ENCODE assay signal across 10 cellular contexts in the genomic region with DNA sequence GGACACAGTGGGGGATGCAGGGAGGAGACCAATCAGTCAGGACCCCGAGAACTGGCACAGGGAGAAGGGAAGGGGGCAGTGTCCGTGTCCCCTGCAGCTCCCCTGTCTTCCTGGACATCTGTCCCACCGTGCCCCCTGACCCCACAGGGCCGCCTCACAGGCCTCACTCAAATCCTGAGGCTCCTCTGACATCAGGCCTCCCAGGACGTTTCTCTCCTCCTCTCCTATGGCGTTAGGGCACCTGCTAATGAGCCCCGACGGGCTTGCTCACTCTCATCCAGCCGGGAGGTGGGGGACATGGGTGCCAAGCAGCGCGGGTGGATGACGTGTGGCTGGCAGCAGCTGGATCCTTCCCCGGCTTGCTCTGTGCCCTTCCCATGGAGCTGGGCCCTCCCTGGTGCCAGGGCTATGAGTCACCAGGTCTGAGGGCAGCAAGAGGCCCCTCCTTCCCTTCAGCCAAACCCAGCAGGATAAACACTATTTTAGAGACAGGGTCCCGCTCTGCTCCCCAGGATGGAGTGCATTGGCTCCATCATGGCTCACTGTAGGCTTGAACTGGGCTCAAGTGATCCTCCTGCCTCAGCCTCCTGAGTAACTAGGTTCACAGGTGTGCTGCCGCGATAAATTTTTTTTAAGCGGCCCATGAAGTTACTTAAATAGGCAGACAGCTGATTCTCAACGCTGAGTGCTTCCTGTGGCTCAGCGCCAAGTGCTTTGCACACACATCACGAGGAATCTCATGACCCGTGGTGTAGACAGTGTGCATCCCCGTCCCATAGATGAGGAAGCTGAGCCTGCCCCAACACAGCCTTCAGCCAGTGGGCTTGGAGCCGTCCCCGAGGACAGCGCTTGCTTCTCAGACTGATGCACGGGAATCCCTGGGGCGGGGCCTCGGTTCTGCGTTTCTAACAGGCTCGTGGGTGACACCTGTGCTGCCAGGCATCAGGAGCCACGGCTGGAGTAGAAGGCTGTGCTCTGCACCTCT.
DNase-seq lines count a peak whose midpoint lies in the region; ATAC-seq and TF ChIP-seq lines count a peak whose summit lies in the region.
"Had no signal": no experiment of that assay in that cellular context is flagged by ENCODE, and none has a peak within 500 bp of the region (broad histone marks: within the 10 kb centered on the region; RNA-seq: fewer than 3 reads in every experiment).

No MANE protein-coding gene starts in this region.

- H3K27ac Mint-ChIP-seq in activated CD4-positive, alpha-beta memory T cell treated with anti-CD3 and anti-CD28 coated beads for 36 hours, result no peak overlapping the region
- H3K27ac Mint-ChIP-seq in activated CD4-positive, alpha-beta memory T cell treated with anti-CD3 and anti-CD28 coated beads, Interleukin-2, amount 10 ng/mL, durations not matched to agents 7 days and 5 days, result no peak overlapping the region
- no peak overlapping the region for H3K27ac Mint-ChIP-seq in activated B cell treated with CpG ODN at 0.5 μM for 24 hours
- no peak overlapping the region for H3K27ac Mint-ChIP-seq in type B pancreatic cell

- CTCF ChIA-PET in activated CD4-positive, alpha-beta memory T cell treated with anti-CD3 and anti-CD28 coated beads for 36 hours (lab: Charles Lee), result no interaction called here
- CTCF ChIA-PET in activated CD4-positive, alpha-beta memory T cell treated with anti-CD3 and anti-CD28 coated beads, Interleukin-2, amount 10 ng/mL, durations not matched to agents 7 days and 5 days (lab: Charles Lee), result no interaction called here
- CTCF ChIA-PET in activated B cell treated with CpG ODN at 0.5 μM for 24 hours (lab: Charles Lee), result no interaction called here

- H3K36me3 Mint-ChIP-seq in activated CD4-positive, alpha-beta memory T cell treated with anti-CD3 and anti-CD28 coated beads for 36 hours, result no peaks in the 10 kb centered on the region
- H3K36me3 Mint-ChIP-seq in activated CD4-positive, alpha-beta memory T cell treated with anti-CD3 and anti-CD28 coated beads, Interleukin-2, amount 10 ng/mL, durations not matched to agents 7 days and 5 days (ENCODE audit: low read depth), result no peaks in the 10 kb centered on the region
- H3K36me3 Mint-ChIP-seq in activated B cell treated with CpG ODN at 0.5 μM for 24 hours (ENCODE audit: low read depth) (no peaks in the 10 kb centered on the region), type B pancreatic cell (no peaks in the 10 kb centered on the region)

- no peak overlapping the region for H3K4me3 Mint-ChIP-seq in activated CD4-positive, alpha-beta memory T cell treated with anti-CD3 and anti-CD28 coated beads for 36 hours
- H3K4me3 Mint-ChIP-seq in activated CD4-positive, alpha-beta memory T cell treated with anti-CD3 and anti-CD28 coated beads, Interleukin-2, amount 10 ng/mL, durations not matched to agents 7 days and 5 days, result no peak overlapping the region
- H3K4me3 Mint-ChIP-seq in activated B cell treated with CpG ODN at 0.5 μM for 24 hours (no peak overlapping the region), type B pancreatic cell (no peak overlapping the region)
- H3K4me3 Mint-ChIP-seq: central memory CD8-positive, alpha-beta T cell had no signal

- H3K9me3 Mint-ChIP-seq in activated CD4-positive, alpha-beta memory T cell treated with anti-CD3 and anti-CD28 coated beads for 36 hours, result no peaks in the 10 kb centered on the region
- no peaks in the 10 kb centered on the region for H3K9me3 Mint-ChIP-seq in activated CD4-positive, alpha-beta memory T cell treated with anti-CD3 and anti-CD28 coated beads, Interleukin-2, amount 10 ng/mL, durations not matched to agents 7 days and 5 days
- H3K9me3 Mint-ChIP-seq in activated B cell treated with CpG ODN at 0.5 μM for 24 hours, result no peaks in the 10 kb centered on the region
- H3K9me3 Mint-ChIP-seq in type B pancreatic cell, result no peaks in the 10 kb centered on the region
- H3K9me3 Mint-ChIP-seq: central memory CD8-positive, alpha-beta T cell had no signal

- POLR2A ChIA-PET in activated CD4-positive, alpha-beta memory T cell treated with anti-CD3 and anti-CD28 coated beads for 36 hours (lab: Charles Lee), result no interaction called here
- POLR2A ChIA-PET in activated CD4-positive, alpha-beta memory T cell treated with anti-CD3 and anti-CD28 coated beads, Interleukin-2, amount 10 ng/mL, durations not matched to agents 7 days and 5 days (lab: Charles Lee), result no interaction called here
- POLR2A ChIA-PET in activated B cell treated with CpG ODN at 0.5 μM for 24 hours (lab: Charles Lee), result no interaction called here

- DNase-seq in activated CD4-positive, alpha-beta memory T cell treated with anti-CD3 and anti-CD28 coated beads for 36 hours, result peak; percentile 8
- no peak for DNase-seq in activated CD4-positive, alpha-beta memory T cell treated with anti-CD3 and anti-CD28 coated beads, Interleukin-2, amount 10 ng/mL, durations not matched to agents 7 days and 5 days
- DNase-seq in activated B cell treated with CpG ODN at 0.5 μM for 24 hours (peak; percentile 2), kidney glomerular epithelial cell (lab: John Stamatoyannopoulos, UW) (peak; percentile 19), type B pancreatic cell (ENCODE audit: extremely low spot score, unreplicated experiment) (peak; percentile 64), hepatic stellate cell (ENCODE audit: low spot score) (no peak), HuH-7.5 (ENCODE audit: low spot score) (no peak)

- ATAC-seq in activated B cell treated with CpG ODN at 0.5 μM for 24 hours (ENCODE audit: low read depth) (no peak), GM19328 (IDR thresholded peaks at IDR 0.05; ENCODE audit: unreplicated experiment) (no peak)
- ATAC-seq: K562 had no signal

- intact Hi-C loops in activated CD4-positive, alpha-beta memory T cell treated with anti-CD3 and anti-CD28 coated beads for 36 hours (cut with micrococcal nuclease), result no loop called here
- intact Hi-C loops in activated B cell treated with CpG ODN at 0.5 μM for 24 hours (cut with micrococcal nuclease), result no loop called here

- TF ChIP-seq CTCF in activated B cell treated with CpG ODN at 0.5 μM for 24 hours (IDR thresholded peaks at IDR 0.05) (no peak), type B pancreatic cell (conservative IDR thresholded peaks at IDR 0.05) (no peak)

- H3K4me1 Mint-ChIP-seq in activated CD4-positive, alpha-beta memory T cell treated with anti-CD3 and anti-CD28 coated beads for 36 hours (ENCODE audit: low read depth), result no peaks in the 10 kb centered on the region
- no peaks in the 10 kb centered on the region for H3K4me1 Mint-ChIP-seq in activated CD4-positive, alpha-beta memory T cell treated with anti-CD3 and anti-CD28 coated beads, Interleukin-2, amount 10 ng/mL, durations not matched to agents 7 days and 5 days
- H3K4me1 Mint-ChIP-seq in activated B cell treated with CpG ODN at 0.5 μM for 24 hours (no peaks in the 10 kb centered on the region), type B pancreatic cell (ENCODE audit: unreplicated experiment) (peaks cover 5% of the 10 kb centered on the region)
- H3K4me1 Mint-ChIP-seq: central memory CD8-positive, alpha-beta T cell had no signal

- H3K27me3 Mint-ChIP-seq in activated CD4-positive, alpha-beta memory T cell treated with anti-CD3 and anti-CD28 coated beads for 36 hours, result no peaks in the 10 kb centered on the region
- H3K27me3 Mint-ChIP-seq in activated CD4-positive, alpha-beta memory T cell treated with anti-CD3 and anti-CD28 coated beads, Interleukin-2, amount 10 ng/mL, durations not matched to agents 7 days and 5 days, result no peaks in the 10 kb centered on the region
- H3K27me3 Mint-ChIP-seq in activated B cell treated with CpG ODN at 0.5 μM for 24 hours (peaks cover 1% of the 10 kb centered on the region), type B pancreatic cell (no peaks in the 10 kb centered on the region)

Comparison
In these comparisons a context has a peak if more than half of its experiments do, and no peak if none do; other contexts are left out.
1. DNase-seq: peak in activated CD4-positive, alpha-beta memory T cell treated with anti-CD3 and anti-CD28 coated beads for 36 hours (single experiment), activated B cell treated with CpG ODN at 0.5 μM for 24 hours (single experiment), kidney glomerular epithelial cell (single experiment) and type B pancreatic cell (single experiment); none in activated CD4-positive, alpha-beta memory T cell treated with anti-CD3 and anti-CD28 coated beads, Interleukin-2, amount 10 ng/mL, durations not matched to agents 7 days and 5 days (single experiment), hepatic stellate cell (single experiment) and HuH-7.5 (single experiment).